19 cellular contexts compared by ENCODE assay signal in genomic region chr11:73507086-73507485, GRCh38.
"Had no signal": no experiment of that assay in that cellular context is flagged by ENCODE, and none has a peak within 500 bp of the region (broad histone marks: within the 10 kb centered on the region; RNA-seq: fewer than 3 reads in every experiment).

No MANE protein-coding gene starts in this region.

- H3K4me2 ChIP-seq: neural progenitor cell had no signal

- H3K9ac ChIP-seq: neural progenitor cell had no signal

- H3K36me3 ChIP-seq: adrenal gland, neural progenitor cell, tibial nerve had no signal

- H3K4me1 Mint-ChIP-seq: neural progenitor cell had no signal

- H3K4me1 ChIP-seq: neural progenitor cell had no signal

- H2AFZ ChIP-seq: neural progenitor cell had no signal

- H3K27ac ChIP-seq: adrenal gland, neural progenitor cell, tibial nerve had no signal

- FAIRE-seq: colon, urothelium cell line had no signal

- H3K27me3 ChIP-seq: adrenal gland, neural progenitor cell, tibial nerve had no signal

- H3K9me3 Mint-ChIP-seq: activated T-helper 1 cell treated with anti-CD3 and anti-CD28 coated beads, Interleukin-12 subunit alpha, Interleukin-12 subunit beta, Interleukin-2, Interleukin-4 antibody, amounts not matched to agents 30 ng/mL and 10 ng/mL and 1 ng/mL, durations not matched to agents 14 hours and 24 hours and 36 hours had no signal

- H3K4me3 ChIP-seq: adrenal gland, mucosa of descending colon, neural progenitor cell, tibial nerve had no signal

- ATAC-seq: activated CD4-positive, alpha-beta T cell treated with anti-CD3 and anti-CD28 coated beads for 36 hours; activated naive CD4-positive, alpha-beta T cell treated with anti-CD3 and anti-CD28 coated beads, Interleukin-2, amount 50 U/mL, for 72 hours; mucosa of descending colon; stimulated activated naive CD8-positive, alpha-beta T cell treated with anti-CD3 and anti-CD28 coated beads, Interleukin-15, Interleukin-2, amounts not matched to agents 100 U/mL and 50 U/mL, for 24 hours had no signal

- H3K27ac Mint-ChIP-seq: activated CD4-positive, alpha-beta memory T cell treated with anti-CD3 and anti-CD28 coated beads for 36 hours; activated CD4-positive, alpha-beta T cell treated with anti-CD3 and anti-CD28 coated beads for 36 hours; activated naive CD4-positive, alpha-beta T cell treated with anti-CD3 and anti-CD28 coated beads, Interleukin-2, amount 50 U/mL, for 72 hours; activated T-helper 1 cell treated with anti-CD3 and anti-CD28 coated beads, Interleukin-12 subunit alpha, Interleukin-12 subunit beta, Interleukin-2, Interleukin-4 antibody, amounts not matched to agents 30 ng/mL and 10 ng/mL and 1 ng/mL, durations not matched to agents 14 hours and 24 hours and 36 hours; naive B cell; neural progenitor cell; progenitor cell of endocrine pancreas had no signal

- DNase-seq: activated CD4-positive, alpha-beta memory T cell treated with anti-CD3 and anti-CD28 coated beads for 36 hours; activated CD4-positive, alpha-beta T cell treated with anti-CD3 and anti-CD28 coated beads for 36 hours; activated gamma-delta T cell treated with Interleukin-2 at 50 U/mL for 16 hours; activated T-cell treated with anti-CD3 and anti-CD28 coated beads for 4 hours; adrenal gland; erythroblast; mesenchymal stem cell; mucosa of descending colon; naive B cell; stimulated activated CD4-positive, alpha-beta T cell treated with anti-CD3 and anti-CD28 coated beads, Interleukin-2, amount 100 ng/mL, for 24 hours; stimulated activated naive CD8-positive, alpha-beta T cell treated with anti-CD3 and anti-CD28 coated beads, Interleukin-15, Interleukin-2, amounts not matched to agents 100 U/mL and 50 U/mL, for 24 hours; T-helper 2 cell had no signal

- H3K9me3 ChIP-seq: adrenal gland, mucosa of descending colon had no signal

- H3K4me3 Mint-ChIP-seq: activated CD4-positive, alpha-beta memory T cell treated with anti-CD3 and anti-CD28 coated beads for 36 hours; activated CD4-positive, alpha-beta T cell treated with anti-CD3 and anti-CD28 coated beads for 36 hours; activated T-helper 1 cell treated with anti-CD3 and anti-CD28 coated beads, Interleukin-12 subunit alpha, Interleukin-12 subunit beta, Interleukin-2, Interleukin-4 antibody, amounts not matched to agents 30 ng/mL and 10 ng/mL and 1 ng/mL, durations not matched to agents 14 hours and 24 hours and 36 hours; naive B cell; neural progenitor cell had no signal

- H3K27me3 Mint-ChIP-seq: activated CD4-positive, alpha-beta memory T cell treated with anti-CD3 and anti-CD28 coated beads for 36 hours; activated CD4-positive, alpha-beta T cell treated with anti-CD3 and anti-CD28 coated beads for 36 hours; naive B cell; progenitor cell of endocrine pancreas had no signal
